ENCODE assay signal across 27 cellular contexts in the genomic region with DNA sequence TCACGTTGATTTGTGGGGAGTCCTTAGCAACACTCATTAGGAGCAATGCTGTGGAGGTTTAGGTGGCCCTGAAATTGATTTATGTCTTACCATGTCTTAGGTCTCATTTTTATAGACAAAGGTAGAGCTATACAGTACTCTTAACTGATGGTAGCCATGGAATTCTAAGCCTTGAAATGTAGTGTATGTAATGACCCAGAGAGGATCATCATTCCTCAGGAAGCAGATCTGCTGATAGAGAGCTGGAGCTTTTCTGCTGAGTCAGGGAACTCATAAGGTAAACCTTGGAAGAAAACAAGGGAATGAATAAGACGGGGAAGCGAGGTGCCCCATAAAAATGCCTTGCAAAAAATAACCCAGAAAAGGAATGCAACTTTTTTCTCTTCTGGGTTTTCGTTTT.
"Had no signal": no experiment of that assay in that cellular context is flagged by ENCODE, and none has a peak within 500 bp of the region (broad histone marks: within the 10 kb centered on the region; RNA-seq: fewer than 3 reads in every experiment).

No MANE protein-coding gene starts in this region.

- DNase-seq: activated CD4-positive, alpha-beta T cell treated with anti-CD3 and anti-CD28 coated beads for 36 hours; activated CD4-positive, alpha-beta T cell treated with anti-CD3 and anti-CD28 coated beads, Interleukin-2, amount 50 U/mL, for 4 hours; activated CD4-positive, CD25-positive, alpha-beta regulatory T cell; activated naive CD4-positive, alpha-beta T cell; activated T-cell treated with anti-CD3 and anti-CD28 coated beads for 4 hours; activated T-cell treated with anti-CD3 and anti-CD28 coated beads, Interleukin-2, amount 50 U/mL, for 72 hours; aorta; body of pancreas; cerebellar nuclear complex; dorsolateral prefrontal cortex; effector memory CD4-positive, alpha-beta T cell; head of caudate nucleus; hypothalamus; immature natural killer cell; kidney; left colon; midbrain; naive thymus-derived CD4-positive, alpha-beta T cell; nucleus accumbens; posterior cingulate gyrus; right cardiac atrium; spleen; stimulated activated naive CD4-positive, alpha-beta T cell; tibial artery had no signal

- H3K27me3 ChIP-seq: body of pancreas, cardiac muscle cell, dorsolateral prefrontal cortex, spleen, suprapubic skin, tibial artery had no signal

- H3K9me3 ChIP-seq: body of pancreas, spleen, suprapubic skin, tibial artery had no signal

- H3K36me3 ChIP-seq: cardiac muscle cell, spleen, suprapubic skin, tibial artery had no signal

- H3K4me3 ChIP-seq: body of pancreas, cardiac muscle cell, coronary artery, dorsolateral prefrontal cortex, spleen, suprapubic skin, tibial artery had no signal

- H3K4me1 ChIP-seq: body of pancreas, spleen, suprapubic skin, tibial artery had no signal

- ATAC-seq: activated CD4-positive, alpha-beta T cell treated with anti-CD3 and anti-CD28 coated beads for 36 hours; activated T-cell treated with anti-CD3 and anti-CD28 coated beads, Interleukin-2, amount 50 U/mL, for 72 hours; body of pancreas; left colon; naive thymus-derived CD4-positive, alpha-beta T cell; right cardiac atrium had no signal

- FAIRE-seq: kidney had no signal

- H3K27ac ChIP-seq: body of pancreas, cardiac muscle cell, coronary artery, dorsolateral prefrontal cortex, spleen, suprapubic skin, tibial artery had no signal
